Comparison of ENCODE assay signal across 9 cellular contexts in the genomic region with DNA sequence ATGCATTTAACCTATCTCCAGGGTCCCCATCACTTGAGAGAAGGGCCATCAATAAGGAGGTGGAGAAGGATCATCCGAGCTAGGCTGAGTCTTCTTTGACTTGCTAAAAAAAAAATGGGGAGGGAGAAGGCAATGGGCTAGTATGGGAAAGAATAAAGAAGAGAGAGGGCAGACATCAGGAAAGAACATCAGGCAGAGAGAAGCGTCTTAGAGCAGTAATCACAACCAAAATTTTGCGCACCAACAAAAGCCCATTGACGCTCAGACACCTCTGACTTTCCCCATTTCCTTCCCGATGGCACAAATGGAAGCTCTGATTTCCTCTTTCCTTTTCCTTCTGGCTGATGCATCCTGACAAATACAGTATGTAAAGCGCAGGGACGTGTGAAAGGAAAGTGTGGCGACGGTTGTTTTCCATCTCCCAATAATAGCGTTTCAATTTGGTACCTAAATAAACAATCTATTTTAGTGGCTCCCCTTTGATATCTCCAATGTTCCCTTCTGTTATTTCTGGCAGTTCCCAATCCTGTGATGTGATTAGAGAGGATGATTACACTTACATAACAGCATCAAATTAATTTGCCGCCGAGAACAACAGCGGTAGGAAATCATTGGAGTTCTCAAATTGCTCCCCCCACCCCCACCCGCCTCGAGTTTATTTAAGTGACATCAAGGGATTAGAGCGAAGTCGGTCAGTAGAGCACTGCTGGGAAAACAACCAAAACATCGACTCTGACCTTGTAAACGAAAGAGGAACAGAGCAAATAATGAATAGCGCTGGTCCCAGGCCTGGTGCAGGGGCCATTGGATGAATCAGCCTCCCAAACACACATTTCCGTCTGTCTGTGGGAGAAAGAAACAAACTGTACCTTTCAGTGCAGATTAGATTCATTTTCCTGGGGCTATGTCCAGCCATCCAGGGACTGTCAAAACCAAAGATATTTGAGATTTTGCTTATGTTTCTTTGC.
DNase-seq lines count a peak whose midpoint lies in the region; ATAC-seq and TF ChIP-seq lines count a peak whose summit lies in the region.
"Had no signal": no experiment of that assay in that cellular context is flagged by ENCODE, and none has a peak within 500 bp of the region (broad histone marks: within the 10 kb centered on the region; RNA-seq: fewer than 3 reads in every experiment).

No MANE protein-coding gene starts in this region.

- H3K36me3 ChIP-seq in parathyroid adenoma (ENCODE audit: control insufficient read depth, insufficient read depth, low read length), result no peaks in the 10 kb centered on the region

- no peaks in the 10 kb centered on the region for H3K27me3 ChIP-seq in parathyroid adenoma (ENCODE audit: control insufficient read depth, insufficient read depth, low read length)

- DNase-seq in RPMI7951 (ENCODE audit: low read depth) (peak; percentile 33), fibroblast of pulmonary artery (ENCODE audit: low read depth) (peak; percentile 88), foreskin melanocyte (no peak)
- no peak for DNase-seq in activated CD4-positive, alpha-beta T cell treated with anti-CD3 and anti-CD28 coated beads for 4 hours
- DNase-seq in stimulated activated CD4-positive, alpha-beta T cell treated with anti-CD3 and anti-CD28 coated beads, Interleukin-4, amount 100 ng/mL, for 4 hours, result no peak
- DNase-seq: DND-41 had no signal

- no peak overlapping the region for H3K9ac ChIP-seq in parathyroid adenoma

- H3K4me3 ChIP-seq in fibroblast of pulmonary artery (replicated peaks; ENCODE audit: low read depth, low read length) (peak overlapping the region; percentile 21), parathyroid adenoma (ENCODE audit: low read depth, low read length) (no peak overlapping the region)

- no peak overlapping the region for H2AFZ ChIP-seq in parathyroid adenoma

- H3K27ac ChIP-seq in C4-2B (peak overlapping the region; percentile 63; the same call in 1 of the 2 replicates), parathyroid adenoma (peak overlapping the region; percentile 20)

- no peak overlapping the region for H3K4me2 ChIP-seq in parathyroid adenoma (ENCODE audit: low read length)

- H3K9me3 ChIP-seq in parathyroid adenoma (ENCODE audit: control insufficient read depth, low read length), result no peaks in the 10 kb centered on the region

- ATAC-seq in HG03439 (IDR thresholded peaks at IDR 0.05; ENCODE audit: unreplicated experiment), result no peak

- H3K4me1 ChIP-seq in parathyroid adenoma, result no peaks in the 10 kb centered on the region

- TF ChIP-seq CTCF in C4-2B (conservative IDR thresholded peaks at IDR 0.05) (no peak), fibroblast of pulmonary artery (IDR thresholded peaks at IDR 0.05; ENCODE audit: low read length, missing control alignments) (no peak), parathyroid adenoma (IDR thresholded peaks at IDR 0.05) (no peak)

- no peaks in the 10 kb centered on the region for H3K79me2 ChIP-seq in parathyroid adenoma

Comparison
In these comparisons a context has a peak if more than half of its experiments do, and no peak if none do; other contexts are left out.
1. DNase-seq: peak in RPMI7951 (single experiment) and fibroblast of pulmonary artery (single experiment); none in foreskin melanocyte (single experiment), activated CD4-positive, alpha-beta T cell treated with anti-CD3 and anti-CD28 coated beads for 4 hours (0 of 2) and stimulated activated CD4-positive, alpha-beta T cell treated with anti-CD3 and anti-CD28 coated beads, Interleukin-4, amount 100 ng/mL, for 4 hours (0 of 2).